7 cellular contexts compared by ENCODE assay signal in the genomic region with DNA sequence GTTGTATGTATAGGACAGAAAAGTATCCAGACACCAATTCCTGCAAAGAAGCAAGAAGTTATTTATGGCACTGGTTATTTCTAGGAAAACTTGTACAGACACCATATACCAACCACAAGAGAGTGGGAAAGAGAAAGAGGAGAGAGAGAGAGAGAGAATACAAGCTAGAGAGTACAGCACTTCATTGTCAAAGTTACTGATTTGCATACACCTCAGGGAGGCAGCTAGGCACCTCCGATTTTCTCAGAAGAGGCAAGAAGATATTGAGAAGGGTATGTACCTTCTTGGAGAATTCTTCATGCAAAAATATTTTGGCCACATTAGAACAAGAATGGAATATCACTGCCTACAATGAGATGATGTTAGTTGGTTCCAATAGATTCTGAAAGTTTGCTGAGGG.
"Had no signal": no experiment of that assay in that cellular context is flagged by ENCODE, and none has a peak within 500 bp of the region (broad histone marks: within the 10 kb centered on the region; RNA-seq: fewer than 3 reads in every experiment).

No MANE protein-coding gene starts in this region.

- DNase-seq: GOT3, HFFc6, IMR-90, KG1 had no signal

- H3K9me3 Mint-ChIP-seq: HFFc6 had no signal

- H3K4me3 ChIP-seq: HAP-1, K562 had no signal

- H3K27ac Mint-ChIP-seq: HFFc6 had no signal

- H3K4me3 Mint-ChIP-seq: HFFc6 had no signal

- H3K36me3 ChIP-seq: HAP-1 had no signal

- ATAC-seq: HCT116, K562 had no signal

- H3K9me3 ChIP-seq: HAP-1 had no signal
